Comparison of ENCODE assay signal across 1 cellular context in the genomic region with DNA sequence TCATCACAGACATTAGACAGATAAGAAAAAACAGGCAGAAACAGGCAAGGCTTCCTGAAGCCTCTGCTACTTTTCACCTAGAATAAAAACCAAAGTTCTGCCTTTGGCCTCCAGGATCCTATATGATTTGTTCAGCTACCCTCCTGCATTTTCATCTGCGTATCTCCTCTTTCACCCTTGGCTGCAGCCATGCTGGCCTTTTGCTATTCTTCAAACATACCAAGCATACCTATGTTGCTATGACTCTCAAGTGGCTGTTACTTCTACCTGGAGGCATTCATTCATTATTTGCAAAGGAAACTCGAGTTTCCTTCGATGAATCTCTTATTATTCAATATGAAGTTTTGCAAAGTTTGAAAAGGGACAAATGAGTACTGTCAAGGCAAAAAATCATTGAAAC.
TF ChIP-seq lines count a peak whose summit lies in the region.

No MANE protein-coding gene starts in this region.

TF ChIP-seq in GM23338, 12 proteins besides CTCF, POLR2A, EP300 and RAD21:
- TF ChIP-seq, protein P1, sequence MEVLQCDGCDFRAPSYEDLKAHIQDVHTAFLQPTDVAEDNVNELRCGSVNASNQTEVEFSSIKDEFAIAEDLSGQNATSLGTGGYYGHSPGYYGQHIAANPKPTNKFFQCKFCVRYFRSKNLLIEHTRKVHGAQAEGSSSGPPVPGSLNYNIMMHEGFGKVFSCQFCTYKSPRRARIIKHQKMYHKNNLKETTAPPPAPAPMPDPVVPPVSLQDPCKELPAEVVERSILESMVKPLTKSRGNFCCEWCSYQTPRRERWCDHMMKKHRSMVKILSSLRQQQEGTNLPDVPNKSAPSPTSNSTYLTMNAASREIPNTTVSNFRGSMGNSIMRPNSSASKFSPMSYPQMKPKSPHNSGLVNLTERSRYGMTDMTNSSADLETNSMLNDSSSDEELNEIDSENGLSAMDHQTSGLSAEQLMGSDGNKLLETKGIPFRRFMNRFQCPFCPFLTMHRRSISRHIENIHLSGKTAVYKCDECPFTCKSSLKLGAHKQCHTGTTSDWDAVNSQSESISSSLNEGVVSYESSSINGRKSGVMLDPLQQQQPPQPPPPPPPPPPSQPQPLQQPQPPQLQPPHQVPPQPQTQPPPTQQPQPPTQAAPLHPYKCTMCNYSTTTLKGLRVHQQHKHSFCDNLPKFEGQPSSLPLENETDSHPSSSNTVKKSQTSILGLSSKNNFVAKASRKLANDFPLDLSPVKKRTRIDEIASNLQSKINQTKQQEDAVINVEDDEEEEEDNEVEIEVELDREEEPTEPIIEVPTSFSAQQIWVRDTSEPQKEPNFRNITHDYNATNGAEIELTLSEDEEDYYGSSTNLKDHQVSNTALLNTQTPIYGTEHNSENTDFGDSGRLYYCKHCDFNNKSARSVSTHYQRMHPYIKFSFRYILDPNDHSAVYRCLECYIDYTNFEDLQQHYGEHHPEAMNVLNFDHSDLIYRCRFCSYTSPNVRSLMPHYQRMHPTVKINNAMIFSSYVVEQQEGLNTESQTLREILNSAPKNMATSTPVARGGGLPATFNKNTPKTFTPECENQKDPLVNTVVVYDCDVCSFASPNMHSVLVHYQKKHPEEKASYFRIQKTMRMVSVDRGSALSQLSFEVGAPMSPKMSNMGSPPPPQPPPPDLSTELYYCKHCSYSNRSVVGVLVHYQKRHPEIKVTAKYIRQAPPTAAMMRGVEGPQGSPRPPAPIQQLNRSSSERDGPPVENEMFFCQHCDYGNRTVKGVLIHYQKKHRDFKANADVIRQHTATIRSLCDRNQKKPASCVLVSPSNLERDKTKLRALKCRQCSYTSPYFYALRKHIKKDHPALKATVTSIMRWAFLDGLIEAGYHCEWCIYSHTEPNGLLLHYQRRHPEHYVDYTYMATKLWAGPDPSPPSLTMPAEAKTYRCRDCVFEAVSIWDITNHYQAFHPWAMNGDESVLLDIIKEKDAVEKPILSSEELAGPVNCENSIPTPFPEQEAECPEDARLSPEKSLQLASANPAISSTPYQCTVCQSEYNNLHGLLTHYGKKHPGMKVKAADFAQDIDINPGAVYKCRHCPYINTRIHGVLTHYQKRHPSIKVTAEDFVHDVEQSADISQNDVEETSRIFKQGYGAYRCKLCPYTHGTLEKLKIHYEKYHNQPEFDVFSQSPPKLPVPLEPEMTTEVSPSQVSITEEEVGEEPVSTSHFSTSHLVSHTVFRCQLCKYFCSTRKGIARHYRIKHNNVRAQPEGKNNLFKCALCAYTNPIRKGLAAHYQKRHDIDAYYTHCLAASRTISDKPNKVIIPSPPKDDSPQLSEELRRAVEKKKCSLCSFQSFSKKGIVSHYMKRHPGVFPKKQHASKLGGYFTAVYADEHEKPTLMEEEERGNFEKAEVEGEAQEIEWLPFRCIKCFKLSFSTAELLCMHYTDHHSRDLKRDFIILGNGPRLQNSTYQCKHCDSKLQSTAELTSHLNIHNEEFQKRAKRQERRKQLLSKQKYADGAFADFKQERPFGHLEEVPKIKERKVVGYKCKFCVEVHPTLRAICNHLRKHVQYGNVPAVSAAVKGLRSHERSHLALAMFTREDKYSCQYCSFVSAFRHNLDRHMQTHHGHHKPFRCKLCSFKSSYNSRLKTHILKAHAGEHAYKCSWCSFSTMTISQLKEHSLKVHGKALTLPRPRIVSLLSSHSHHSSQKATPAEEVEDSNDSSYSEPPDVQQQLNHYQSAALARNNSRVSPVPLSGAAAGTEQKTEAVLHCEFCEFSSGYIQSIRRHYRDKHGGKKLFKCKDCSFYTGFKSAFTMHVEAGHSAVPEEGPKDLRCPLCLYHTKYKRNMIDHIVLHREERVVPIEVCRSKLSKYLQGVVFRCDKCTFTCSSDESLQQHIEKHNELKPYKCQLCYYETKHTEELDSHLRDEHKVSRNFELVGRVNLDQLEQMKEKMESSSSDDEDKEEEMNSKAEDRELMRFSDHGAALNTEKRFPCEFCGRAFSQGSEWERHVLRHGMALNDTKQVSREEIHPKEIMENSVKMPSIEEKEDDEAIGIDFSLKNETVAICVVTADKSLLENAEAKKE (CRISPR knock-in tag; IDR thresholded peaks at IDR 0.05): peak; percentile 44; the same call in 1 of the 2 replicates
- TF ChIP-seq, protein P2, sequence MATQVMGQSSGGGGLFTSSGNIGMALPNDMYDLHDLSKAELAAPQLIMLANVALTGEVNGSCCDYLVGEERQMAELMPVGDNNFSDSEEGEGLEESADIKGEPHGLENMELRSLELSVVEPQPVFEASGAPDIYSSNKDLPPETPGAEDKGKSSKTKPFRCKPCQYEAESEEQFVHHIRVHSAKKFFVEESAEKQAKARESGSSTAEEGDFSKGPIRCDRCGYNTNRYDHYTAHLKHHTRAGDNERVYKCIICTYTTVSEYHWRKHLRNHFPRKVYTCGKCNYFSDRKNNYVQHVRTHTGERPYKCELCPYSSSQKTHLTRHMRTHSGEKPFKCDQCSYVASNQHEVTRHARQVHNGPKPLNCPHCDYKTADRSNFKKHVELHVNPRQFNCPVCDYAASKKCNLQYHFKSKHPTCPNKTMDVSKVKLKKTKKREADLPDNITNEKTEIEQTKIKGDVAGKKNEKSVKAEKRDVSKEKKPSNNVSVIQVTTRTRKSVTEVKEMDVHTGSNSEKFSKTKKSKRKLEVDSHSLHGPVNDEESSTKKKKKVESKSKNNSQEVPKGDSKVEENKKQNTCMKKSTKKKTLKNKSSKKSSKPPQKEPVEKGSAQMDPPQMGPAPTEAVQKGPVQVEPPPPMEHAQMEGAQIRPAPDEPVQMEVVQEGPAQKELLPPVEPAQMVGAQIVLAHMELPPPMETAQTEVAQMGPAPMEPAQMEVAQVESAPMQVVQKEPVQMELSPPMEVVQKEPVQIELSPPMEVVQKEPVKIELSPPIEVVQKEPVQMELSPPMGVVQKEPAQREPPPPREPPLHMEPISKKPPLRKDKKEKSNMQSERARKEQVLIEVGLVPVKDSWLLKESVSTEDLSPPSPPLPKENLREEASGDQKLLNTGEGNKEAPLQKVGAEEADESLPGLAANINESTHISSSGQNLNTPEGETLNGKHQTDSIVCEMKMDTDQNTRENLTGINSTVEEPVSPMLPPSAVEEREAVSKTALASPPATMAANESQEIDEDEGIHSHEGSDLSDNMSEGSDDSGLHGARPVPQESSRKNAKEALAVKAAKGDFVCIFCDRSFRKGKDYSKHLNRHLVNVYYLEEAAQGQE (IDR thresholded peaks at IDR 0.05; ENCODE audit: unreplicated experiment): no peak
TF ChIP-seq in GM23338: peak in this region for 1.
